9 cellular contexts compared by ENCODE assay signal in the genomic region with DNA sequence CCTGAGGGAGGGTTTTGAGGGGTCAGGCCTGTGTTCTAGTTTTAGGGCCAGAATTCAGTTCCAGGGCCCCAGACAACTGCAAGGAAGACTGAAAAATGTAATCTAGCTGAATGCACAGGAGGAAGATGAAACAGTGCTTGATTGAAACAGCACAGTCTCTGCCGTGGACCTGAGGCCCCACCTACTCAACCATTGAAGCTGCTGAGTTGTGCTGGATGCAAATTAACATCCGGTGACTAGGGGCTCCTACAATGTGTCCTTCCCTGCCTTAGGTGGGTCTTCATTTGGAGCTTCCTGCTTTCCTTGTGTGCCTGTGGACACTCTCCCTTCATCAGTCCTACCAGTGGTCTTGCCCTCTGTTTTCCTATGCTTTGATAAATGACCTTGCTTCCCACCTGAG. TPM values are rescaled to one million over a fixed set of nuclear protein-coding genes. Genes with fewer than 3 reads are reported as not detected.
A peak's percentile ranks its signal among the peaks of the same experiment; 100 is the strongest.
DNase-seq lines count a peak whose midpoint lies in the region; ATAC-seq and TF ChIP-seq lines count a peak whose summit lies in the region.
"Had no signal": no experiment of that assay in that cellular context is flagged by ENCODE, and none has a peak within 500 bp of the region (broad histone marks: within the 10 kb centered on the region; RNA-seq: fewer than 3 reads in every experiment).

No MANE protein-coding gene starts in this region.

- H3K27me3 ChIP-seq in H7 (ENCODE audit: control insufficient read depth, insufficient read depth, low read length): no peaks in the 10 kb centered on the region
- H3K27me3 ChIP-seq in right lobe of liver: no peaks in the 10 kb centered on the region
- H3K27me3 ChIP-seq in MM.1S (replicated peaks; ENCODE audit: insufficient read depth, low read length): no peaks in the 10 kb centered on the region

- peaks cover 0 to 14% (median 6%) of the 10 kb centered on the region in 4 donors for H3K4me1 ChIP-seq in right lobe of liver
- H3K4me1 ChIP-seq in MM.1S (ENCODE audit: low read length): peaks cover 47% of the 10 kb centered on the region

- peaks cover 13% of the 10 kb centered on the region for H4K20me1 ChIP-seq in MM.1S (ENCODE audit: insufficient read depth, low read length)

- H3K27me3 Mint-ChIP-seq in activated T-cell treated with anti-CD3 and anti-CD28 coated beads, Interleukin-2, amount 50 U/mL, for 24 hours: no peaks in the 10 kb centered on the region
- H3K27me3 Mint-ChIP-seq in nephron progenitor cell (ENCODE audit: low read depth, poor library complexity): no peaks in the 10 kb centered on the region

- DNase-seq in activated T-cell treated with anti-CD3 and anti-CD28 coated beads, Interleukin-2, amount 50 U/mL, for 24 hours: no peak
- DNase-seq in activated T-cell treated with anti-CD3 and anti-CD28 coated beads, Interleukin-2, amount 50 U/mL, for 1 hour: no peak
- DNase-seq in nephron progenitor cell: no peak
- DNase-seq in H7: no peak
- no peak for DNase-seq in right lobe of liver
- no peak for DNase-seq in MM.1S

- peak overlapping the region; percentile 72 for H3K27ac Mint-ChIP-seq in activated T-cell treated with anti-CD3 and anti-CD28 coated beads, Interleukin-2, amount 50 U/mL, for 24 hours
- peak overlapping the region; percentile 50 for H3K27ac Mint-ChIP-seq in nephron progenitor cell

- H3K36me3 Mint-ChIP-seq in activated T-cell treated with anti-CD3 and anti-CD28 coated beads, Interleukin-2, amount 50 U/mL, for 24 hours (ENCODE audit: low read depth): peaks cover 86% of the 10 kb centered on the region
- peaks cover 55% of the 10 kb centered on the region for H3K36me3 Mint-ChIP-seq in nephron progenitor cell (ENCODE audit: low read depth)

- peaks cover 70% of the 10 kb centered on the region for H3K4me1 Mint-ChIP-seq in activated T-cell treated with anti-CD3 and anti-CD28 coated beads, Interleukin-2, amount 50 U/mL, for 24 hours (ENCODE audit: low read depth)
- H3K4me1 Mint-ChIP-seq in nephron progenitor cell: peaks cover 36% of the 10 kb centered on the region

- TF ChIP-seq CTCF in nephron progenitor cell (IDR thresholded peaks at IDR 0.05): no peak
- TF ChIP-seq CTCF in right lobe of liver (IDR thresholded peaks at IDR 0.05): no peak
- TF ChIP-seq CTCF in MM.1S (IDR thresholded peaks at IDR 0.05; ENCODE audit: low read length): no peak

- no peak for TF ChIP-seq POLR2A in right lobe of liver (IDR thresholded peaks at IDR 0.05)

- H3F3A ChIP-seq in MM.1S (ENCODE audit: insufficient read depth, low read length): no peaks in the 10 kb centered on the region; the same call in 1 of the 2 replicates

- 67% methylated on average over 1 of the region's 2 CpGs for WGBS in right lobe of liver (ENCODE audit: insufficient coverage, low coverage, low lambda C conversion rate, missing lambda C conversion rate)

- no peaks in the 10 kb centered on the region for H3K9me3 Mint-ChIP-seq in activated T-cell treated with anti-CD3 and anti-CD28 coated beads, Interleukin-2, amount 50 U/mL, for 24 hours
- no peaks in the 10 kb centered on the region for H3K9me3 Mint-ChIP-seq in nephron progenitor cell
- H3K9me3 Mint-ChIP-seq: nephron had no signal

- ATAC-seq in GM21825 (IDR thresholded peaks at IDR 0.05; ENCODE audit: unreplicated experiment) (peak; percentile 76), HG03575 (IDR thresholded peaks at IDR 0.05; ENCODE audit: extremely low read depth, insufficient number of reproducible peaks, low FRiP score, unreplicated experiment) (peak; percentile 78), right lobe of liver (no peak)

- H3K27ac ChIP-seq in right lobe of liver (no peak overlapping the region), MM.1S (ENCODE audit: low read length) (no peak overlapping the region)

- no peak overlapping the region for H3K4me2 ChIP-seq in MM.1S (ENCODE audit: low read depth, low read length)

- no peaks in the 10 kb centered on the region for H3K9me2 ChIP-seq in MM.1S (replicated peaks; ENCODE audit: insufficient read depth, low read length)

- H2AFZ ChIP-seq in MM.1S (ENCODE audit: low read length): no peak overlapping the region

- H3K9me3 ChIP-seq in right lobe of liver: no peaks in the 10 kb centered on the region
- no peaks in the 10 kb centered on the region for H3K9me3 ChIP-seq in MM.1S (replicated peaks; ENCODE audit: insufficient read depth, low read length)

- no peaks in the 10 kb centered on the region for H3K36me3 ChIP-seq in H7 (replicated peaks; ENCODE audit: control insufficient read depth, insufficient read depth, low read length)
- peaks cover 0 to 11% (median 2%) of the 10 kb centered on the region in 4 donors for H3K36me3 ChIP-seq in right lobe of liver
- H3K36me3 ChIP-seq in MM.1S (replicated peaks; ENCODE audit: insufficient read depth, low read length): peaks cover 3% of the 10 kb centered on the region; the same call in 1 of the 2 replicates

- peak overlapping the region; percentile 27 for H3K4me3 Mint-ChIP-seq in activated T-cell treated with anti-CD3 and anti-CD28 coated beads, Interleukin-2, amount 50 U/mL, for 24 hours
- H3K4me3 Mint-ChIP-seq in nephron progenitor cell: no peak overlapping the region

- peaks cover 98% of the 10 kb centered on the region for H3K79me2 ChIP-seq in MM.1S (ENCODE audit: low read length)

- no peak overlapping the region for H3K9ac ChIP-seq in MM.1S (ENCODE audit: low read length)

- intact Hi-C loops in right lobe of liver (cut with DNase I): no loop called here

- H3K4me3 ChIP-seq in H7 (ENCODE audit: insufficient read depth, low read depth, low read length) (no peak overlapping the region), right lobe of liver (no peak overlapping the region), MM.1S (ENCODE audit: low read length) (no peak overlapping the region)

RNA-seq across cellular contexts. Expression of gene GLRX3, which starts 5.7 kb away (rescaled TPM):
- 151 and 161 TPM in 2 replicates for total RNA-seq in H7 (2014; rRNA removed; shearing (Covaris generic))
- total RNA-seq in right lobe of liver: 10 to 100 TPM; 23.5 to 50.6 (median 33.4) TPM

RNA-seq across cellular contexts. Expression of gene C10orf143, which starts 31.2 kb away (rescaled TPM):
- total RNA-seq in H7 (2014; rRNA removed; shearing (Covaris generic)): 0.42 and 2.3 TPM in 2 replicates
- total RNA-seq in right lobe of liver: 1 to 10 TPM in 5 of 6 experiments, under 1 TPM in 1; 0.68 to 2.9 (median 1.6) TPM

Comparison
In these comparisons a context has a peak if more than half of its experiments do, and no peak if none do; other contexts are left out.
1. ATAC-seq: peak in GM21825 (single experiment) and HG03575 (single experiment); none in right lobe of liver (0 of 4).